In the genomic region with DNA sequence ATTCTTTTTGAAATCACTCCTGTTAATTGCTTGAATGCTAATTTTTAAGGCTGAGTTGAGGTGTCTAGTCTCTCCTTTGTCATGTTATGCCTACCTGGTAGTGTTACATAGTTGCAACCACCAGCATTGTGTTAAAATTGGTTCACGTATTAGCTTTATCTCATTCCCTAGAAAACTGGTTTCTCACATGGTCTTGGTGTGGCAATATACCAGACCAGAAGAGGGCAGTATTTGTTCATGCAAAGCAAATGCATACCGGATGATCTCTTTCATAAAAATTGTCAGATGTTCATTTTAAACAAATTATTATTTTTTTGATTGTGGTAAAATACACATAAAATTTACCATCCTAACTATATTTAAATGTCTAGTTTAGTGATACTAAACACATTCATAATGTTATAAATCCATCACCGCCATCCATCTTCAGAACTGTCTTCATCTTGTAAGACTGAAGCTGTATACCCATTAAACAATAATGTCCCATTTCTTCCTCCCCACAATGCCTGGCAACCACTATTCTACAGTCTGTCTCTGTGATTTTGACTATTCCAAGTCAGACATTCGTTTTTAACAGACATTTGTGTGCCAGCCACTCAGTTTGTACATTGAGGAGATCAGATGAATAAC, we compare ENCODE assay signal across 1 cellular context.
TF ChIP-seq lines count a peak whose summit lies in the region.

No MANE protein-coding gene starts in this region.

TF ChIP-seq in HepG2, 621 proteins besides CTCF, POLR2A, EP300 and RAD21 (continued from another document):
- 0 out of 2 replicates have a peak, but pooled peaks have one; percentile 19 for TF ChIP-seq CC2D1A (CRISPR knock-in tag; IDR thresholded peaks at IDR 0.05)
- TF ChIP-seq PAF1 (CRISPR knock-in tag; IDR thresholded peaks at IDR 0.05), result no peak
- peak; percentile 51 for TF ChIP-seq TEAD3 (CRISPR knock-in tag; optimal IDR thresholded peaks at IDR 0.05; ENCODE audit: borderline replicate concordance)
- peak; percentile 28; the same call in 1 of the 2 replicates for TF ChIP-seq SSRP1 (CRISPR knock-in tag; IDR thresholded peaks at IDR 0.05)
- TF ChIP-seq MXD4 (CRISPR knock-in tag; IDR thresholded peaks at IDR 0.05), result peak; percentile 78; the same call in 1 of the 2 replicates
- TF ChIP-seq CEBPB (IDR thresholded peaks at IDR 0.05; ENCODE audit: borderline replicate concordance, low read depth, low read length), result peak; percentile 54; the same call in 1 of the 2 replicates
- TF ChIP-seq, protein P1, sequence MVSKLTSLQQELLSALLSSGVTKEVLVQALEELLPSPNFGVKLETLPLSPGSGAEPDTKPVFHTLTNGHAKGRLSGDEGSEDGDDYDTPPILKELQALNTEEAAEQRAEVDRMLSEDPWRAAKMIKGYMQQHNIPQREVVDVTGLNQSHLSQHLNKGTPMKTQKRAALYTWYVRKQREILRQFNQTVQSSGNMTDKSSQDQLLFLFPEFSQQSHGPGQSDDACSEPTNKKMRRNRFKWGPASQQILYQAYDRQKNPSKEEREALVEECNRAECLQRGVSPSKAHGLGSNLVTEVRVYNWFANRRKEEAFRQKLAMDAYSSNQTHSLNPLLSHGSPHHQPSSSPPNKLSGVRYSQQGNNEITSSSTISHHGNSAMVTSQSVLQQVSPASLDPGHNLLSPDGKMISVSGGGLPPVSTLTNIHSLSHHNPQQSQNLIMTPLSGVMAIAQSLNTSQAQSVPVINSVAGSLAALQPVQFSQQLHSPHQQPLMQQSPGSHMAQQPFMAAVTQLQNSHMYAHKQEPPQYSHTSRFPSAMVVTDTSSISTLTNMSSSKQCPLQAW (CRISPR knock-in tag; IDR thresholded peaks at IDR 0.05), result no peak
- no peak for TF ChIP-seq MAFK (conservative IDR thresholded peaks at IDR 0.05 in 1 of 2, IDR thresholded peaks at IDR 0.05 in 1 of 2; ENCODE audit: low read length in 2 of 2)
- 0 out of 2 replicates have a peak, but pooled peaks have one; percentile 29 for TF ChIP-seq ZNF331 (CRISPR knock-in tag; IDR thresholded peaks at IDR 0.05)
- 0 out of 2 replicates have a peak, but pooled peaks have one; percentile 24 for TF ChIP-seq ELF3 (CRISPR knock-in tag; IDR thresholded peaks at IDR 0.05)
- TF ChIP-seq REPIN1 (CRISPR knock-in tag; IDR thresholded peaks at IDR 0.05; ENCODE audit: borderline replicate concordance, low read depth), result 0 out of 2 replicates have a peak, but pooled peaks have one; percentile 31
- no peak for TF ChIP-seq RELA (CRISPR knock-in tag; IDR thresholded peaks at IDR 0.05)
- no peak for TF ChIP-seq ZNF20 (CRISPR knock-in tag; IDR thresholded peaks at IDR 0.05)
- 0 out of 2 replicates have a peak, but pooled peaks have one; percentile 19 for TF ChIP-seq ISL2 (CRISPR knock-in tag; IDR thresholded peaks at IDR 0.05)
- TF ChIP-seq CEBPG (CRISPR knock-in tag; IDR thresholded peaks at IDR 0.05), result peak; percentile 75
- TF ChIP-seq SOX13 (IDR thresholded peaks at IDR 0.05), result no peak
- no peak for TF ChIP-seq SOX13 (CRISPR knock-in tag; conservative IDR thresholded peaks at IDR 0.05 in 1 of 2, IDR thresholded peaks at IDR 0.05 in 1 of 2)
